ENCODE assay signal across 8 cellular contexts in the genomic region with DNA sequence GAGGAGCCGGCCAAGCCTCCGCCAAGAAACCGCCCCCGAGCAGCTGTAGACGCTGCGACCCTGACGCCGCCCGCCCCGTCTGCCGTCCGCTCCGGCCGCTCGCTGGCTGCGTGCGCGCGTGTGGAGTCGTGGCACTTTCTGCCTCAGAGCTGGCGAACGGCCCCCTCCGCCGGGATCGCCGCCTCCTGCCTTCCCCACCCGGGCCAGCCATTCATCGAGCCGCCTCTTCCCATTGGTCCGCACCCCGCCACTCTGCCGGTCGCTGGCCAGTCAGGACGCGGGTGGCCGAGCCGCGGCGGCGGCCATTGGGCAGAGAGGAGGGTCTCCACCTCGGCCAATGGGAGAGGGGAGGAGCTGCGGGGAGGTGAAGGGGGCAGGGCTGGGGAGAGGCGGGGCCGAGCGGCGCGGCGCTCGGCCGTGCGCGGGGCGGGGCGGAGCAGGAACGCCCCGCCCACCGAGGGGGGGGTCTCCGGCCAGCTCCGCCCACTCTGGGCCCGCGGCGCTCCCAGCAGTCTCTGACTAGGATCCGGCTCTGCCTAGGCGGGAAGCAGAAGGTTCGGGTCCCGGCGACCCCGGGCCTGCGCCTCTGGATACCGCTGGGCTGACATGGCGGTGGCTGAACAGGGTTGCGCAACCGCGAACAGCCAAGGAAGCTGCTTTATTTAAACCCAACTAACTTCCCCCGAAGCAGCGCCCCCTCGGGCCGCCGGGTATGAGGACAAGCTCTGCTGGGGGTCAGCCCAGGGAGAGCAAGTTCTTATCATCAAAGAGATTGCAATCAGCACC. TPM values are rescaled to one million over a fixed set of nuclear protein-coding genes. Genes with fewer than 3 reads are reported as not detected.
DNase-seq lines count a peak whose midpoint lies in the region; ATAC-seq, FAIRE-seq and TF ChIP-seq lines count a peak whose summit lies in the region.

RRBP1 (minus strand) TSS at position 140 of the 786 bp plus-strand sequence. CDS start 21,735 bp downstream, outside the sequence.

- intact Hi-C loops in adrenal gland (cut with DNase I) (loop anchor here in 1 of 2 donors (5.0 kb wide), 1 partner anchor 215 kb away; no protein-coding TSS in a partner anchor), heart left ventricle (cut with DNase I) (loop anchor here in 8 of 10 donors (1.0 to 10.0 kb wide), 9 partner anchors 69 to 287 kb away; partner anchors contain the start of genes MGME1 (in 1 of the 8) and SNX5 (in 1 of the 8)), posterior cingulate gyrus (cut with DNase I) (loop anchor here (2.0 to 10.0 kb wide), 3 partner anchors 215 to 313 kb away; partner anchors contain the start of genes MGME1 and SNX5), upper lobe of right lung (cut with DNase I) (loop anchor here (10.0 kb wide), 1 partner anchor 213 kb away; no protein-coding TSS in a partner anchor)

- peaks cover 23 to 35% of the 10 kb centered on the region in 2 donors for H3K27me3 Mint-ChIP-seq in T-cell

- H3K27ac Mint-ChIP-seq in T-cell, result peak within 1 kb of the TSS; percentile 75 to 86

- H3K9me3 ChIP-seq in adrenal gland (replicated peaks in 1 of 3) (no peaks in the 10 kb centered on the region), heart left ventricle (peaks cover 0 to 10% (median 0%) of the 10 kb centered on the region in 12 donors), upper lobe of right lung (no peaks in the 10 kb centered on the region)

- H3K27me3 ChIP-seq in adrenal gland (no peaks in the 10 kb centered on the region), heart left ventricle (no peaks in the 10 kb centered on the region), upper lobe of right lung (no peaks in the 10 kb centered on the region)

- peak; percentile 30 to 76 (median 60) for TF ChIP-seq CTCF in adrenal gland (IDR thresholded peaks at IDR 0.05)
- TF ChIP-seq CTCF in heart left ventricle (IDR thresholded peaks at IDR 0.05), result peak; percentile 43 to 80 (median 68)
- TF ChIP-seq CTCF in upper lobe of right lung (IDR thresholded peaks at IDR 0.05), result peak; percentile 72

- H3K36me3 ChIP-seq in adrenal gland (replicated peaks in 1 of 2), result peaks cover 0 to 5% of the 10 kb centered on the region in 2 donors
- peaks cover 0 to 24% (median 16%) of the 10 kb centered on the region in 9 donors for H3K36me3 ChIP-seq in heart left ventricle
- H3K36me3 ChIP-seq in upper lobe of right lung, result peaks cover 9% of the 10 kb centered on the region

- H3K9me3 Mint-ChIP-seq in T-cell, result no peaks in the 10 kb centered on the region

- H3K4me3 Mint-ChIP-seq in T-cell, result peak within 1 kb of the TSS; percentile 83 to 86 (median 85)

- POLR2A ChIA-PET in T-cell (lab: Charles Lee), result interaction anchor here (0.6 to 0.9 kb wide), 7 partner anchors 18 to 825 kb away, joined by 3 to 5 read pairs (median 5); partner anchors contain the start of genes DSTN (in 1 of the 2) and SEC23B (in 1 of the 2)

- 0 to 3% (median 1%) methylated on average over 8 to 79 of the region's 79 CpGs for WGBS in adrenal gland, 4 donors
- 0 to 1% (median 0%) methylated on average over 28 to 79 of the region's 79 CpGs for WGBS in heart left ventricle, 4 donors

- peak; percentile 98 for FAIRE-seq in GM12892 (lab: Jason Lieb, UNC)

- TF ChIP-seq POLR2A in GM12892 (IDR thresholded peaks at IDR 0.05; ENCODE audit: low read depth, low read length), result peak; percentile 89; the same call in 1 of the 2 replicates
- TF ChIP-seq POLR2A in adrenal gland (IDR thresholded peaks at IDR 0.05), result peak; percentile 96 to 99
- TF ChIP-seq POLR2A in heart left ventricle (IDR thresholded peaks at IDR 0.05), result peak in 1 of 2 donors; percentile 95

- H3K36me3 Mint-ChIP-seq in T-cell, result no peaks in the 10 kb centered on the region

- H3K4me3 ChIP-seq in adrenal gland (peak within 1 kb of the TSS in 3 of 4 donors; percentile 41 to 93 (median 58)), heart left ventricle (peak within 1 kb of the TSS; percentile 64 to 95 (median 85)), upper lobe of right lung (peak within 1 kb of the TSS; percentile 73)

- ATAC-seq in HG02852 (IDR thresholded peaks at IDR 0.05; ENCODE audit: unreplicated experiment), result peak; percentile 83
- peak; percentile 92 to 93 (median 93) for ATAC-seq in T-cell (replicated peaks in 1 of 4)
- peak; percentile 97 to 99 (median 98) for ATAC-seq in heart left ventricle
- peak; percentile 94 for ATAC-seq in upper lobe of right lung

- peaks cover 17 to 26% (median 24%) of the 10 kb centered on the region in 3 donors for H3K4me1 Mint-ChIP-seq in T-cell

- H3K4me1 ChIP-seq in adrenal gland (replicated peaks in 1 of 2) (peaks cover 11 to 20% of the 10 kb centered on the region in 2 donors), heart left ventricle (peaks cover 0 to 36% (median 17%) of the 10 kb centered on the region in 12 donors), upper lobe of right lung (peaks cover 34% of the 10 kb centered on the region)

- peak; percentile 98 for DNase-seq in GM12892 (ENCODE audit: insufficient read length)
- peak; percentile 84 for DNase-seq in NCI-H1436 treated with DMSO at 0.1 percent for 48 hours (lab: John Stamatoyannopoulos, UW)
- peak; percentile 91 to 97 (median 95) for DNase-seq in T-cell
- DNase-seq in adrenal gland, result peak; percentile 98 to 99 (median 99)
- DNase-seq in heart left ventricle, result peak; percentile 99
- DNase-seq in posterior cingulate gyrus, result peak; percentile 98 to 100 (median 100)
- peak; percentile 100 for DNase-seq in upper lobe of right lung

- H3K27ac ChIP-seq in adrenal gland (peak within 1 kb of the TSS; percentile 42 to 100 (median 95)), heart left ventricle (peak within 1 kb of the TSS; percentile 81 to 95 (median 92)), upper lobe of right lung (peak within 1 kb of the TSS; percentile 95)

- CTCF ChIA-PET in T-cell (lab: Charles Lee), result interaction anchor here (0.5 to 2.2 kb wide), 41 partner anchors 9 to 784 kb away, joined by 3 to 19 read pairs (median 4); partner anchors contain the start of genes BANF2 (in 1 of the 2), DSTN (in 1 of the 2), DZANK1 (in 1 of the 2) and KAT14 (in 1 of the 2)

RNA-seq across cellular contexts. Expression of gene RRBP1, which starts in this region (rescaled TPM):
- 22.3 TPM for polyA plus RNA-seq in GM12892 (2012; ENCODE audit: missing spikeins)
- total RNA-seq in T-cell (10 to 100 TPM; 26.3 to 32.4 (median 30.1) TPM), adrenal gland (100 to 1,000 TPM in 6 of 8 donors, 10 to 100 TPM in 2; 78.0 to 261 (median 131) TPM), heart left ventricle (10 to 100 TPM; 27.9 to 91.3 (median 40.0) TPM), upper lobe of right lung (166 TPM)
- polyA plus RNA-seq in adrenal gland (100 to 1,000 TPM; 107 to 168 (median 125) TPM), heart left ventricle (10 to 100 TPM; 24.9 to 53.8 TPM)

Comparison
In these comparisons a context has a peak if more than half of its experiments do, and no peak if none do; other contexts are left out.
1. Peak in every context shown above with its lines: DNase-seq, ATAC-seq, H3K4me3 ChIP-seq and H3K27ac ChIP-seq.